Comparison of ENCODE assay signal across 24 cellular contexts in the genomic region with DNA sequence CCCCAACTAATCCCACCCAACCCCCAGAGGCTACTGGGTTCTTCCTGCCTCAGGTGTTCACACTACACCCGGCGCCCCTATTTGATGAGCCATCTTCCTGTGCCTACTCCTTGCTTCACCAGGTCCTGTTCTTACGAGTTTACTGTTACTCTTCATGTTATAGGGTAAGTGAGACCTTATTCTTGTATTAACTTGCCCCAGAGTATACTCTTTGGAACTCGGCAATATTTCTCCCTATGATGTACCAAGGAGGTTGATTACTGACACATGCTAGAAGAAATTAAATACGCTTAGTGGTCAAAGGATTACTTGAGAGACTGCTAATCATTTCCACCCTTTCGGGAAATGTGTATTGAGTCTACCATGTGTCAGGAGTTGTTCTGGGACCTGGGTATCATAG. TPM values are rescaled to one million over a fixed set of nuclear protein-coding genes. Genes with fewer than 3 reads are reported as not detected.
DNase-seq lines count a peak whose midpoint lies in the region; ATAC-seq and TF ChIP-seq lines count a peak whose summit lies in the region.
"Had no signal": no experiment of that assay in that cellular context is flagged by ENCODE, and none has a peak within 500 bp of the region (broad histone marks: within the 10 kb centered on the region; RNA-seq: fewer than 3 reads in every experiment).

No MANE protein-coding gene starts in this region.

- peaks cover 0 to 3% of the 10 kb centered on the region in 2 donors for H3K36me3 ChIP-seq in left lung
- H3K36me3 ChIP-seq: SJSA1 had no signal

- in situ Hi-C loops in GM13976 (cut with MboI; ENCODE audit: low sequenced_read_pairs, unreplicated experiment): no loop called here

- peak overlapping the region; percentile 46 for H3K27ac Mint-ChIP-seq in stimulated activated effector memory CD8-positive, alpha-beta T cell treated with anti-CD3 and anti-CD28 coated beads, Interleukin-12 subunit alpha, Interleukin-12 subunit beta, amount 100 ng/mL, for 72 hours
- H3K27ac Mint-ChIP-seq: B cell; CD8-positive, alpha-beta memory T cell; GM23338; H9; IgD-negative memory B cell had no signal

- H3K4me3 ChIP-seq in left lung: no peak overlapping the region
- H3K4me3 ChIP-seq: GM23338, PC-9, SJSA1 had no signal

- no peaks in the 10 kb centered on the region for H3K4me1 ChIP-seq in foreskin keratinocyte
- peaks cover 5 to 16% of the 10 kb centered on the region in 2 donors for H3K4me1 ChIP-seq in left lung

- ATAC-seq in foreskin keratinocyte: peak; percentile 33
- no peak for ATAC-seq in stimulated activated effector memory CD8-positive, alpha-beta T cell treated with anti-CD3 and anti-CD28 coated beads, Interleukin-12 subunit alpha, Interleukin-12 subunit beta, amount 100 ng/mL, for 72 hours
- ATAC-seq in left lung: no peak

- H3K4me1 Mint-ChIP-seq in stimulated activated effector memory CD8-positive, alpha-beta T cell treated with anti-CD3 and anti-CD28 coated beads, Interleukin-12 subunit alpha, Interleukin-12 subunit beta, amount 100 ng/mL, for 72 hours: peaks cover 22% of the 10 kb centered on the region

- H3K9me3 ChIP-seq in left lung: no peaks in the 10 kb centered on the region
- H3K9me3 ChIP-seq: SJSA1 had no signal

- intact Hi-C loops in left lung (cut with DNase I): no loop called here

- TF ChIP-seq CTCF in GM13976 (IDR thresholded peaks at IDR 0.05; ENCODE audit: borderline replicate concordance, control extremely low read depth, extremely low read depth, insufficient read depth, missing control alignments) (no peak), foreskin keratinocyte (conservative IDR thresholded peaks at IDR 0.05) (no peak), left lung (IDR thresholded peaks at IDR 0.05) (no peak)

- H3K27me3 ChIP-seq in foreskin keratinocyte (peaks cover 9% of the 10 kb centered on the region), left lung (peaks cover 0 to 39% of the 10 kb centered on the region in 2 donors)

- DNase-seq in GM13976 (ENCODE audit: low spot score) (peak; percentile 1), HPDE6-E6E7 (ENCODE audit: extremely low spot score) (peak; percentile 38), foreskin keratinocyte (peak; percentile 66 to 81), left lung (no peak), DMS153 (lab: John Stamatoyannopoulos, UW) (no peak)
- no peak for DNase-seq in stimulated activated effector memory CD8-positive, alpha-beta T cell treated with anti-CD3 and anti-CD28 coated beads, Interleukin-12 subunit alpha, Interleukin-12 subunit beta, amount 100 ng/mL, for 72 hours (ENCODE audit: low spot score in 2 of 2)
- no peak for DNase-seq in activated T-cell treated with anti-CD3 and anti-CD28 coated beads, Interleukin-2, amount 50 U/mL, for 1 hour
- DNase-seq: DMS 273 treated with DMSO at 0.1 percent for 48 hours, DND-41, H9, NCI-H1048, NCI-H1417, NCI-H1694, NCI-H2029 treated with DMSO at 0.1 percent for 48 hours, NCI-H2227 treated with DMSO at 0.1 percent for 48 hours, NCI-H526 treated with DMSO at 0.1 percent for 48 hours, PC-9, Right ventricle myocardium superior had no signal

- no peak overlapping the region for H3K4me3 Mint-ChIP-seq in stimulated activated effector memory CD8-positive, alpha-beta T cell treated with anti-CD3 and anti-CD28 coated beads, Interleukin-12 subunit alpha, Interleukin-12 subunit beta, amount 100 ng/mL, for 72 hours
- H3K4me3 Mint-ChIP-seq: B cell; CD8-positive, alpha-beta memory T cell; GM23338; IgD-negative memory B cell had no signal

- no peaks in the 10 kb centered on the region for H3K9me3 Mint-ChIP-seq in stimulated activated effector memory CD8-positive, alpha-beta T cell treated with anti-CD3 and anti-CD28 coated beads, Interleukin-12 subunit alpha, Interleukin-12 subunit beta, amount 100 ng/mL, for 72 hours
- H3K9me3 Mint-ChIP-seq: CD8-positive, alpha-beta memory T cell; IgD-negative memory B cell had no signal

- peaks cover 16% of the 10 kb centered on the region for H3K36me3 Mint-ChIP-seq in stimulated activated effector memory CD8-positive, alpha-beta T cell treated with anti-CD3 and anti-CD28 coated beads, Interleukin-12 subunit alpha, Interleukin-12 subunit beta, amount 100 ng/mL, for 72 hours
- H3K36me3 Mint-ChIP-seq: IgD-negative memory B cell had no signal

- H3K27ac ChIP-seq in foreskin keratinocyte (no peak overlapping the region), left lung (no peak overlapping the region)
- H3K27ac ChIP-seq: C4-2B, PC-9, SJSA1 had no signal

RNA-seq across cellular contexts. Expression of gene RING1, which starts 8.9 kb away (rescaled TPM):
- total RNA-seq in foreskin keratinocyte: 35.3 and 37.1 TPM in 2 replicates
- 47.6 and 48.9 TPM in 2 replicates for polyA plus RNA-seq in foreskin keratinocyte
- 10 to 100 TPM; 37.4 to 41.4 TPM for total RNA-seq in left lung

RNA-seq across cellular contexts. Expression of gene HSD17B8, which starts 12.8 kb away (rescaled TPM):
- 16.7 and 18.2 TPM in 2 replicates for total RNA-seq in foreskin keratinocyte
- 24.1 and 26.2 TPM in 2 replicates for polyA plus RNA-seq in foreskin keratinocyte
- total RNA-seq in left lung: 10 to 100 TPM; 13.5 to 14.0 TPM

RNA-seq across cellular contexts. Expression of gene SLC39A7, which starts 16.6 kb away (rescaled TPM):
- total RNA-seq in foreskin keratinocyte: 72.4 TPM in 2 replicates
- polyA plus RNA-seq in foreskin keratinocyte: 93.2 and 101 TPM in 2 replicates
- total RNA-seq in left lung: 100 to 1,000 TPM; 131 to 149 TPM

RNA-seq across cellular contexts. Expression of gene RXRB, which starts 16.8 kb away (rescaled TPM):
- total RNA-seq in foreskin keratinocyte: 18.3 and 23.3 TPM in 2 replicates
- 23.4 and 27.8 TPM in 2 replicates for polyA plus RNA-seq in foreskin keratinocyte
- 10 to 100 TPM; 35.4 to 37.1 TPM for total RNA-seq in left lung

RNA-seq across cellular contexts. Expression of gene COL11A2, which starts 25.0 kb away (rescaled TPM):
- total RNA-seq in foreskin keratinocyte: 0.07 and 0.18 TPM in 2 replicates
- polyA plus RNA-seq in foreskin keratinocyte: 0.13 and 0.16 TPM in 2 replicates
- total RNA-seq in left lung: under 1 TPM; 0.45 to 0.87 TPM
- polyA plus RNA-seq: CD8-positive, alpha-beta memory T cell; IgD-negative memory B cell had no signal

Comparison
In these comparisons a context has a peak if more than half of its experiments do, and no peak if none do; other contexts are left out.
1. DNase-seq: peak in GM13976 (single experiment), HPDE6-E6E7 (single experiment) and foreskin keratinocyte (2 of 2); none in stimulated activated effector memory CD8-positive, alpha-beta T cell treated with anti-CD3 and anti-CD28 coated beads, Interleukin-12 subunit alpha, Interleukin-12 subunit beta, amount 100 ng/mL, for 72 hours (0 of 2), left lung (0 of 2), DMS153 (single experiment) and activated T-cell treated with anti-CD3 and anti-CD28 coated beads, Interleukin-2, amount 50 U/mL, for 1 hour (single experiment).